ENCODE assay signal across 8 cellular contexts in genomic region chr11:3476911-3477885, GRCh38.
A peak's percentile ranks its signal among the peaks of the same experiment; 100 is the strongest.
DNase-seq lines count a peak whose midpoint lies in the region; ATAC-seq and TF ChIP-seq lines count a peak whose summit lies in the region.
"Not testable (repeated sequence)": the region's sequence is repeated elsewhere in the genome, so short reads cannot be mapped to it uniquely, and the experiment has no call there.

No MANE protein-coding gene starts in this region.

- H2BK20ac ChIP-seq in H9 (ENCODE audit: low read depth, low read length, poor library complexity, severe bottlenecking): not testable (repeated sequence)

- not testable (repeated sequence) for H4K5ac ChIP-seq in H9 (ENCODE audit: insufficient read length, low read depth, low read length)

- H2AK5ac ChIP-seq in H9 (ENCODE audit: insufficient read length, low read length): not testable (repeated sequence)

- H3K79me2 ChIP-seq in H9 (ENCODE audit: insufficient read depth, low read length): not testable (repeated sequence)

- not testable (repeated sequence) for H3K9ac ChIP-seq in H9 (ENCODE audit: extremely low read depth, insufficient read length, low read length)
- H3K9ac ChIP-seq in mucosa of rectum (ENCODE audit: low read depth in 1 of 2, low read length in 2 of 2): peak overlapping the region; percentile 32 to 57

- in situ Hi-C loops in transverse colon (cut with MboI; ENCODE audit: low pct_ligation_motif_present in 1 of 4, low pct_unique_long_range_greater_than_20kb in 1 of 4, low sequenced_read_pairs in 3 of 4): not testable (repeated sequence)

- H3K4me3 ChIP-seq in RWPE2 (ENCODE audit: severe bottlenecking) (peak overlapping the region; percentile 7), mucosa of rectum (ENCODE audit: low read length in 2 of 2) (peak overlapping the region; percentile 50 to 60), transverse colon (peak overlapping the region in 3 of 4 donors; percentile 4 to 46 (median 11))

- peak overlapping the region; percentile 64 for H3K4me3 Mint-ChIP-seq in Calu3 (ENCODE audit: low read depth, unreplicated experiment)
- not testable (repeated sequence) for H3K4me3 Mint-ChIP-seq in H9; chondrocyte (ENCODE audit: unreplicated experiment)

- not testable (repeated sequence) for TF ChIP-seq POLR2A in transverse colon (IDR thresholded peaks at IDR 0.05)

- H3T11ph ChIP-seq in H9 (ENCODE audit: low read length): not testable (repeated sequence)

- not testable (repeated sequence) for H2AFZ ChIP-seq in H9 (ENCODE audit: low read length)

- not testable (repeated sequence) for H4K20me1 ChIP-seq in H9 (ENCODE audit: control insufficient read depth, insufficient read depth, insufficient read length)

- intact Hi-C loops in Calu3 (cut with micrococcal nuclease; ENCODE audit: unreplicated experiment); transverse colon (cut with DNase I; ENCODE audit: low total_unique reads): not testable (repeated sequence)

- not testable (repeated sequence) for H3K36me3 ChIP-seq in RWPE2 (ENCODE audit: low read depth); mucosa of rectum (ENCODE audit: control insufficient read depth in 2 of 2, insufficient read depth in 2 of 2, low read length in 2 of 2); transverse colon

- H2BK5ac ChIP-seq in H9 (ENCODE audit: insufficient read length, low read length): not testable (repeated sequence)

- not testable (repeated sequence) for H3K27me3 ChIP-seq in H9 (ENCODE audit: insufficient read depth, low read length); RWPE2 (ENCODE audit: insufficient read depth, poor library complexity, severe bottlenecking); mucosa of rectum (ENCODE audit: control insufficient read depth in 2 of 2, insufficient read depth in 2 of 2, low read length in 2 of 2); transverse colon

- CTCF ChIA-PET in Calu3 (lab: Charles Lee): interaction anchor here (1.0 kb wide), 1 partner anchor 104 kb away, joined by 4 read pairs; no protein-coding TSS in a partner anchor

- WGBS in H9 (ENCODE audit: extremely low coverage, insufficient read length, low lambda C conversion rate): no CpG with 5 or more reads among the region's 21 CpGs
- 23 to 56% methylated on average over 3 to 17 of the region's 21 CpGs for WGBS in transverse colon (ENCODE audit: low coverage in 1 of 2), 2 donors

- not testable (repeated sequence) for H4K91ac ChIP-seq in H9 (ENCODE audit: insufficient read length, low read depth, low read length)

- not testable (repeated sequence) for ATAC-seq in RWPE2 (ENCODE audit: low read depth)

- not testable (repeated sequence) for H3K4me1 ChIP-seq in H9 (ENCODE audit: insufficient read depth, low read length); RWPE2 (ENCODE audit: insufficient read depth, poor library complexity, severe bottlenecking); mucosa of rectum (ENCODE audit: control insufficient read depth in 2 of 2, insufficient read depth in 2 of 2, low read length in 2 of 2); transverse colon

- BruUV-seq in Calu3 (replicated peaks; lab: Mats Ljungman, UMichigan): not testable (repeated sequence)

- H3K4me1 Mint-ChIP-seq in Calu3 (ENCODE audit: low read depth, unreplicated experiment) (peaks cover 11% of the 10 kb centered on the region), H9 (peaks cover 35 to 36% of the 10 kb centered on the region in 2 experiments)
- not testable (repeated sequence) for H3K4me1 Mint-ChIP-seq in chondrocyte (ENCODE audit: low read depth)

- H2BK15ac ChIP-seq in H9 (ENCODE audit: low read depth, low read length): not testable (repeated sequence)

- TF ChIP-seq CTCF in Calu3 (IDR thresholded peaks at IDR 0.05; ENCODE audit: unreplicated experiment): peak; percentile 32
- peak; percentile 32; the same call in 2 of the 3 replicates for TF ChIP-seq CTCF in H9 (conservative IDR thresholded peaks at IDR 0.05)
- not testable (repeated sequence) for TF ChIP-seq CTCF in RWPE2 (IDR thresholded peaks at IDR 0.05; ENCODE audit: poor library complexity, severe bottlenecking); chondrocyte (IDR thresholded peaks at IDR 0.05); transverse colon (IDR thresholded peaks at IDR 0.05)

- not testable (repeated sequence) for TF ChIP-seq EP300 in transverse colon (IDR thresholded peaks at IDR 0.05; ENCODE audit: low read depth)

- H2BK120ac ChIP-seq in H9 (ENCODE audit: low read depth, low read length, poor library complexity, severe bottlenecking): not testable (repeated sequence)

- not testable (repeated sequence) for H2BK12ac ChIP-seq in H9 (ENCODE audit: insufficient read length, low read depth, low read length)

- not testable (repeated sequence) for H3K4me2 ChIP-seq in H9 (ENCODE audit: insufficient read depth, insufficient read length, low read length)

- not testable (repeated sequence) for H3K23ac ChIP-seq in H9 (ENCODE audit: insufficient read length, low read depth, low read length)

- peak overlapping the region; percentile 93 for H3K27ac Mint-ChIP-seq in Calu3 (ENCODE audit: unreplicated experiment)
- 0 out of 7 replicates have a peak overlapping the region, but pooled peaks of 1 of the 3 experiments have one; percentile 18 for H3K27ac Mint-ChIP-seq in H9
- H3K27ac Mint-ChIP-seq in chondrocyte (ENCODE audit: unreplicated experiment): peak overlapping the region; percentile 78

- H4K8ac ChIP-seq in H9 (replicated peaks; ENCODE audit: insufficient read length, low read depth, low read length): not testable (repeated sequence)

- H3K27me3 Mint-ChIP-seq in Calu3 (ENCODE audit: unreplicated experiment) (peaks cover 30% of the 10 kb centered on the region), chondrocyte (ENCODE audit: low read depth) (peaks cover 22% of the 10 kb centered on the region)
- not testable (repeated sequence) for H3K27me3 Mint-ChIP-seq in H9 (ENCODE audit: low read depth)

- not testable (repeated sequence) for H3K36me3 Mint-ChIP-seq in Calu3 (ENCODE audit: insufficient read depth, unreplicated experiment); H9 (ENCODE audit: insufficient read depth in 1 of 3, low read depth in 3 of 3); chondrocyte (ENCODE audit: low read depth)

- H3K79me1 ChIP-seq in H9 (ENCODE audit: insufficient read depth, low read depth, low read length, poor library complexity, severe bottlenecking): not testable (repeated sequence)

- not testable (repeated sequence) for H3K18ac ChIP-seq in H9 (ENCODE audit: insufficient read length, low read depth, low read length)

- H3K9me3 Mint-ChIP-seq in Calu3 (ENCODE audit: low read depth, unreplicated experiment); H9; chondrocyte (ENCODE audit: low read depth): not testable (repeated sequence)

- H3K4ac ChIP-seq in H9 (ENCODE audit: low read depth, low read length): not testable (repeated sequence)

- not testable (repeated sequence) for H3K23me2 ChIP-seq in H9 (ENCODE audit: insufficient read length, low read depth, low read length, poor library complexity, severe bottlenecking)

- not testable (repeated sequence) for H3K9me3 ChIP-seq in H9 (ENCODE audit: control insufficient read depth, low read depth, low read length); RWPE2 (ENCODE audit: severe bottlenecking); mucosa of rectum (ENCODE audit: control insufficient read depth in 2 of 2, low read length in 2 of 2); transverse colon

- H3K27ac ChIP-seq in H9 (ENCODE audit: insufficient read length, low read depth, low read length); RWPE2 (ENCODE audit: poor library complexity, severe bottlenecking): not testable (repeated sequence)
- H3K27ac ChIP-seq in mucosa of rectum (ENCODE audit: low read depth in 2 of 2, low read length in 2 of 2) (peak overlapping the region; percentile 32 to 51), transverse colon (peak overlapping the region; percentile 51 to 81 (median 72))

- not testable (repeated sequence) for H3K14ac ChIP-seq in H9 (ENCODE audit: insufficient read depth, low read length)

- H3K56ac ChIP-seq in H9 (ENCODE audit: insufficient read length, low read depth, low read length): not testable (repeated sequence)

- DNase-seq in Calu3: peak; percentile 74
- DNase-seq in H9: peak; percentile 60
- peak; percentile 6 for DNase-seq in NCI-H345 (lab: John Stamatoyannopoulos, UW)
- DNase-seq in RWPE2 (ENCODE audit: low spot score); chondrocyte (ENCODE audit: low spot score): not testable (repeated sequence)
- DNase-seq in iPS-NIHi7 (ENCODE audit: extremely low spot score): peak; percentile 12
- DNase-seq in transverse colon: peak; percentile 72
